13 cellular contexts compared by ENCODE assay signal in genomic region chr7:100079024-100079560, GRCh38. TPM values are rescaled to one million over a fixed set of nuclear protein-coding genes. Genes with fewer than 3 reads are reported as not detected.
DNase-seq lines count a peak whose midpoint lies in the region; ATAC-seq lines count a peak whose summit lies in the region.
"Had no signal": no experiment of that assay in that cellular context is flagged by ENCODE, and none has a peak within 500 bp of the region (broad histone marks: within the 10 kb centered on the region; RNA-seq: fewer than 3 reads in every experiment).

No MANE protein-coding gene starts in this region.

- no peak overlapping the region for H3K18ac ChIP-seq in mesenchymal stem cell (ENCODE audit: low read depth in 1 of 2, low read length in 2 of 2)

- peak overlapping the region; percentile 26 for H3K4me3 Mint-ChIP-seq in activated naive CD4-positive, alpha-beta T cell treated with anti-CD3 and anti-CD28 coated beads, Interleukin-2, amount 10 ng/mL, durations not matched to agents 7 days and 5 days

- H2BK12ac ChIP-seq in mesenchymal stem cell (ENCODE audit: low read length in 2 of 2) = peak overlapping the region; percentile 21 to 72

- H2BK5ac ChIP-seq in mesenchymal stem cell (ENCODE audit: low read depth, low read length, poor library complexity, severe bottlenecking) = no peak overlapping the region

- H3K9ac ChIP-seq in adipocyte (ENCODE audit: low read length) (peak overlapping the region; percentile 18), mesenchymal stem cell (ENCODE audit: low read length) (peak overlapping the region; percentile 27)

- H2AFZ ChIP-seq in mesenchymal stem cell (ENCODE audit: low read depth, low read length) = no peak overlapping the region

- H3K36me3 ChIP-seq in adipocyte (ENCODE audit: control insufficient read depth, insufficient read depth, low read length, severe bottlenecking) (peaks cover 44% of the 10 kb centered on the region), mesenchymal stem cell (ENCODE audit: control insufficient read depth in 1 of 2, insufficient read depth in 2 of 2, low read depth in 1 of 2, low read length in 2 of 2) (peaks cover 45% of the 10 kb centered on the region in 2 experiments)

- H2AK5ac ChIP-seq in mesenchymal stem cell (ENCODE audit: low read length, severe bottlenecking) = no peak overlapping the region

- H4K8ac ChIP-seq in mesenchymal stem cell (ENCODE audit: low read length) = peak overlapping the region; percentile 51

- no peak overlapping the region for H3K23ac ChIP-seq in mesenchymal stem cell (ENCODE audit: low read length in 2 of 2)

- H3K4me3 ChIP-seq in adipocyte (ENCODE audit: low read length) (no peak overlapping the region), mesenchymal stem cell (ENCODE audit: insufficient read depth in 1 of 2, low read depth in 1 of 2, low read length in 2 of 2) (no peak overlapping the region)

- H3K14ac ChIP-seq in mesenchymal stem cell (ENCODE audit: low read length in 2 of 2) = no peak overlapping the region

- no peak overlapping the region for H3K4me2 ChIP-seq in mesenchymal stem cell (ENCODE audit: low read length, poor library complexity, severe bottlenecking)

- H3K27me3 ChIP-seq in adipocyte (replicated peaks; ENCODE audit: control insufficient read depth, insufficient read depth, low read length) (no peaks in the 10 kb centered on the region), mesenchymal stem cell (ENCODE audit: control insufficient read depth in 1 of 2, insufficient read depth in 1 of 2, low read length in 2 of 2) (no peaks in the 10 kb centered on the region)

- CTCF ChIA-PET in activated naive CD4-positive, alpha-beta T cell treated with anti-CD3 and anti-CD28 coated beads, Interleukin-2, amount 10 ng/mL, durations not matched to agents 7 days and 5 days (lab: Charles Lee) = no interaction called here

- no peak overlapping the region for H2BK120ac ChIP-seq in mesenchymal stem cell (ENCODE audit: low read depth, low read length)

- H4K91ac ChIP-seq in mesenchymal stem cell (ENCODE audit: low read length) = peak overlapping the region; percentile 62

- H3K4me1 ChIP-seq in adipocyte (ENCODE audit: control insufficient read depth, insufficient read depth, low read length) = peaks cover 15% of the 10 kb centered on the region
- peaks cover 14% of the 10 kb centered on the region for H3K4me1 ChIP-seq in mesenchymal stem cell (ENCODE audit: control insufficient read depth, insufficient read depth, low read depth, low read length)

- WGBS in mesenchymal stem cell = 87% methylated on average over 7 of the region's 7 CpGs

- peaks cover 2% of the 10 kb centered on the region for H3K9me3 Mint-ChIP-seq in activated naive CD4-positive, alpha-beta T cell treated with anti-CD3 and anti-CD28 coated beads, Interleukin-2, amount 10 ng/mL, durations not matched to agents 7 days and 5 days
- H3K9me3 Mint-ChIP-seq: naive B cell; stimulated activated naive CD8-positive, alpha-beta T cell treated with anti-CD3 and anti-CD28 coated beads, Interleukin-15, amount 100 ng/mL, for 72 hours had no signal

- intact Hi-C loops in sciatic nerve (cut with DNase I) = loop anchor here (10.0 kb wide), 1 partner anchor 84 kb away; no protein-coding TSS in a partner anchor

- H2BK15ac ChIP-seq in mesenchymal stem cell (ENCODE audit: low read depth, poor library complexity, severe bottlenecking) = no peak overlapping the region

- ATAC-seq in GM19467 (IDR thresholded peaks at IDR 0.05; ENCODE audit: unreplicated experiment) (no peak), HG03025 (IDR thresholded peaks at IDR 0.05; ENCODE audit: low FRiP score, unreplicated experiment) (no peak), sciatic nerve (no peak)
- ATAC-seq: stimulated activated naive CD8-positive, alpha-beta T cell treated with anti-CD3 and anti-CD28 coated beads, Interleukin-15, amount 100 ng/mL, for 72 hours had no signal

- H3K27ac Mint-ChIP-seq in activated naive CD4-positive, alpha-beta T cell treated with anti-CD3 and anti-CD28 coated beads, Interleukin-2, amount 10 ng/mL, durations not matched to agents 7 days and 5 days = no peak overlapping the region

- peaks cover 9% of the 10 kb centered on the region for H3K79me1 ChIP-seq in mesenchymal stem cell (replicated peaks; ENCODE audit: low read length, poor library complexity, severe bottlenecking)

- H3K4ac ChIP-seq in mesenchymal stem cell (ENCODE audit: low read depth in 1 of 2, low read length in 2 of 2) = peak overlapping the region in 1 of 2 experiments; percentile 73

- H3K9me3 ChIP-seq in adipocyte (ENCODE audit: control insufficient read depth, low read length) = no peaks in the 10 kb centered on the region
- H3K9me3 ChIP-seq in mesenchymal stem cell (ENCODE audit: control insufficient read depth, low read length) = peaks cover 3% of the 10 kb centered on the region

- peaks cover 32% of the 10 kb centered on the region for H3K4me1 Mint-ChIP-seq in activated naive CD4-positive, alpha-beta T cell treated with anti-CD3 and anti-CD28 coated beads, Interleukin-2, amount 10 ng/mL, durations not matched to agents 7 days and 5 days

- peaks cover 11% of the 10 kb centered on the region for H3K27me3 Mint-ChIP-seq in activated naive CD4-positive, alpha-beta T cell treated with anti-CD3 and anti-CD28 coated beads, Interleukin-2, amount 10 ng/mL, durations not matched to agents 7 days and 5 days
- H3K27me3 Mint-ChIP-seq: naive B cell; stimulated activated naive CD8-positive, alpha-beta T cell treated with anti-CD3 and anti-CD28 coated beads, Interleukin-15, amount 100 ng/mL, for 72 hours had no signal

- no peak overlapping the region for H3K27ac ChIP-seq in mesenchymal stem cell (ENCODE audit: low read length, poor library complexity, severe bottlenecking)

- H3K36me3 Mint-ChIP-seq in activated naive CD4-positive, alpha-beta T cell treated with anti-CD3 and anti-CD28 coated beads, Interleukin-2, amount 10 ng/mL, durations not matched to agents 7 days and 5 days = peaks cover 46% of the 10 kb centered on the region

- no peak for DNase-seq in activated naive CD4-positive, alpha-beta T cell treated with anti-CD3 and anti-CD28 coated beads, Interleukin-2, amount 10 ng/mL, durations not matched to agents 7 days and 5 days
- no peak for DNase-seq in activated naive CD4-positive, alpha-beta T cell treated with Interleukin-2 at 50 U/mL for 16 hours
- DNase-seq in adipocyte (ENCODE audit: low read depth) (no peak), mesenchymal stem cell (no peak), superior temporal gyrus (ENCODE audit: extremely low spot score) (peak; percentile 91), sciatic nerve (ENCODE audit: low spot score) (no peak)
- DNase-seq: IMR-90; naive B cell; NCI-H2029; stimulated activated CD4-positive, alpha-beta T cell treated with anti-CD3 and anti-CD28 coated beads, Interleukin-2, amount 100 ng/mL, for 24 hours; stimulated activated naive CD8-positive, alpha-beta T cell treated with anti-CD3 and anti-CD28 coated beads, Interleukin-15, amount 100 ng/mL, for 72 hours had no signal

RNA-seq across cellular contexts. Expression of gene ZNF3, which starts 2.4 kb away (rescaled TPM):
- 27.8 TPM for polyA plus RNA-seq in mesenchymal stem cell (2013, experiment 1 of 2)
- 28.1 TPM for polyA plus RNA-seq in mesenchymal stem cell (2013, experiment 2 of 2)
- 25.3 TPM for total RNA-seq in sciatic nerve

RNA-seq across cellular contexts. Expression of gene COPS6, which starts 9.7 kb away (rescaled TPM):
- polyA plus RNA-seq in mesenchymal stem cell (2013, experiment 1 of 2) = 239 TPM
- polyA plus RNA-seq in mesenchymal stem cell (2013, experiment 2 of 2) = 239 TPM
- 76.2 TPM for total RNA-seq in sciatic nerve

RNA-seq across cellular contexts. Expression of gene MCM7, which starts 22.1 kb away (rescaled TPM):
- 37.4 TPM for polyA plus RNA-seq in mesenchymal stem cell (2013, experiment 1 of 2)
- polyA plus RNA-seq in mesenchymal stem cell (2013, experiment 2 of 2) = 35.4 TPM
- 42.4 TPM for total RNA-seq in sciatic nerve

RNA-seq across cellular contexts. Expression of gene AP4M1, which starts 22.4 kb away (rescaled TPM):
- polyA plus RNA-seq in mesenchymal stem cell (2013, experiment 1 of 2) = 28.0 TPM
- 25.3 TPM for polyA plus RNA-seq in mesenchymal stem cell (2013, experiment 2 of 2)
- total RNA-seq in sciatic nerve = 19.5 TPM

RNA-seq across cellular contexts. Expression of gene ZSCAN21, which starts 29.5 kb away (rescaled TPM):
- polyA plus RNA-seq in mesenchymal stem cell (2013, experiment 1 of 2) = 8.8 TPM
- 8.6 TPM for polyA plus RNA-seq in mesenchymal stem cell (2013, experiment 2 of 2)
- total RNA-seq in sciatic nerve = 13.0 TPM
